ENCODE assay signal across 8 cellular contexts in the genomic region with DNA sequence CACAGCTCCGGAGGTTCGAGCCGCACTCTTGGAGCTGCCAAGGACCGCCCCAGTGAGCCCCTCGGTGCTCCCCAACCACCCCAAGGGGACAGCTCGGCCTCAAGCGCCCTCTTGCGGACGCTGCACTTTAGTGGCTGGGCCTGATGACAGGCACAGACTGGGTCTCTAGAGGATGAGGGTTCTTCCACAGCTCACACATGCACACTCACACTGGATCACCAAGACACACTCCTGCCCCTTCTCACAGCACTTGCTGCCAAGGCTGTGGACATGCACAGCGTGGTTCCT. TPM values are rescaled to one million over a fixed set of nuclear protein-coding genes. Genes with fewer than 3 reads are reported as not detected.
DNase-seq lines count a peak whose midpoint lies in the region; ATAC-seq and TF ChIP-seq lines count a peak whose summit lies in the region.

No MANE protein-coding gene starts in this region.

- no peaks in the 10 kb centered on the region for H3K9me2 ChIP-seq in PC-3 (replicated peaks; ENCODE audit: low read length)

- peak; percentile 48 for TF ChIP-seq CTCF in PC-3 (conservative IDR thresholded peaks at IDR 0.05; ENCODE audit: low read depth, low read length)
- peak; percentile 67 for TF ChIP-seq CTCF in epithelial cell of esophagus (IDR thresholded peaks at IDR 0.05; ENCODE audit: insufficient read depth, low read depth, low read length, missing control alignments)
- TF ChIP-seq CTCF in smooth muscle cell (IDR thresholded peaks at IDR 0.05; ENCODE audit: borderline replicate concordance, insufficient read depth, poor library complexity, severe bottlenecking), result peak; percentile 51

- no TSS peak for BruUV-seq in PC-3 (replicated peaks; lab: Mats Ljungman, UMichigan)

- intact Hi-C loops in Right ventricle myocardium superior (cut with DNase I) (loop anchor here (10.0 kb wide), 1 partner anchor 114 kb away; no protein-coding TSS in a partner anchor), right cardiac atrium (cut with DNase I) (no loop called here), PC-3 (cut with micrococcal nuclease) (no loop called here)

- H2AFZ ChIP-seq in PC-3 (ENCODE audit: low read length), result no peak overlapping the region
- H2AFZ ChIP-seq in smooth muscle cell (ENCODE audit: low read depth), result no peak overlapping the region

- DNase-seq in Right ventricle myocardium superior (peak; percentile 72), right cardiac atrium (no peak), PC-3 (no peak), epithelial cell of esophagus (ENCODE audit: low read depth) (peak; percentile 41), smooth muscle cell (lab: John Stamatoyannopoulos, UW; ENCODE audit: unreplicated experiment) (no peak), amygdala (lab: John Stamatoyannopoulos, UW) (no peak)
- no peak for DNase-seq in stimulated activated naive CD4-positive, alpha-beta T cell treated with Interleukin-2 at 50 U/mL for 16 hours (lab: John Stamatoyannopoulos, UW)

- H3K9me3 ChIP-seq in right cardiac atrium (ENCODE audit: control insufficient read depth, low read length), result no peaks in the 10 kb centered on the region
- H3K9me3 ChIP-seq in PC-3 (ENCODE audit: low read length), result no peaks in the 10 kb centered on the region
- no peaks in the 10 kb centered on the region for H3K9me3 ChIP-seq in smooth muscle cell (replicated peaks; ENCODE audit: low read depth)

- H3K9ac ChIP-seq in PC-3 (ENCODE audit: low read length), result no peak overlapping the region
- H3K9ac ChIP-seq in smooth muscle cell (ENCODE audit: low read depth), result no peak overlapping the region

- H3F3A ChIP-seq in PC-3 (ENCODE audit: low read length, unreplicated experiment), result no peaks in the 10 kb centered on the region
- no peaks in the 10 kb centered on the region for H3F3A ChIP-seq in smooth muscle cell (ENCODE audit: low read depth)

- POLR2A ChIA-PET in PC-3 (lab: Charles Lee; ENCODE audit: unreplicated experiment), result no interaction called here

- WGBS in right cardiac atrium, result 11% methylated on average over 10 of the region's 10 CpGs
- 41% methylated on average over 10 of the region's 10 CpGs for WGBS in smooth muscle cell (ENCODE audit: low lambda C conversion rate)

- H3K27ac ChIP-seq in right cardiac atrium (ENCODE audit: low read length) (no peak overlapping the region), PC-3 (ENCODE audit: low read length) (no peak overlapping the region), smooth muscle cell (ENCODE audit: low read depth) (no peak overlapping the region)

- ATAC-seq in Right ventricle myocardium superior (ENCODE audit: poor library complexity), result peak; percentile 62
- ATAC-seq in right cardiac atrium, result no peak
- no peak for ATAC-seq in PC-3
- no peak for ATAC-seq in GM18873 (IDR thresholded peaks at IDR 0.05; ENCODE audit: low FRiP score, unreplicated experiment)

- H3K79me2 ChIP-seq in PC-3 (ENCODE audit: low read length), result no peaks in the 10 kb centered on the region
- H3K79me2 ChIP-seq in smooth muscle cell (ENCODE audit: low read depth), result no peaks in the 10 kb centered on the region

- no peak overlapping the region for H3K4me2 ChIP-seq in PC-3 (ENCODE audit: low read length)
- no peak overlapping the region for H3K4me2 ChIP-seq in smooth muscle cell

- H3K36me3 ChIP-seq in PC-3 (ENCODE audit: low read depth, low read length), result no peaks in the 10 kb centered on the region
- H3K36me3 ChIP-seq in smooth muscle cell (ENCODE audit: low read depth), result no peaks in the 10 kb centered on the region

- H3K27me3 ChIP-seq in right cardiac atrium (ENCODE audit: control insufficient read depth, insufficient read depth), result no peaks in the 10 kb centered on the region
- peaks cover 57% of the 10 kb centered on the region for H3K27me3 ChIP-seq in PC-3 (ENCODE audit: low read length)
- H3K27me3 ChIP-seq in smooth muscle cell (ENCODE audit: low read depth), result peaks cover 73% of the 10 kb centered on the region

- H3K4me1 ChIP-seq in right cardiac atrium (ENCODE audit: control insufficient read depth, insufficient read depth, low read length) (peaks cover 2% of the 10 kb centered on the region), PC-3 (ENCODE audit: insufficient read depth, low read length) (no peaks in the 10 kb centered on the region), smooth muscle cell (ENCODE audit: low read depth) (peaks cover 4% of the 10 kb centered on the region)

- no peaks in the 10 kb centered on the region for H4K20me1 ChIP-seq in PC-3 (ENCODE audit: low read length)
- H4K20me1 ChIP-seq in smooth muscle cell (ENCODE audit: low read depth), result no peaks in the 10 kb centered on the region

- CTCF ChIA-PET in PC-3 (lab: Charles Lee), result no interaction called here

- H3K4me3 ChIP-seq in right cardiac atrium (ENCODE audit: low read length), result no peak overlapping the region
- H3K4me3 ChIP-seq in PC-3 (ENCODE audit: low read length), result no peak overlapping the region
- no peak overlapping the region for H3K4me3 ChIP-seq in epithelial cell of esophagus (ENCODE audit: low read length)
- H3K4me3 ChIP-seq in smooth muscle cell, result no peak overlapping the region

RNA-seq across cellular contexts. Expression of gene RET, which starts 2.1 kb away (rescaled TPM):
- 6.6 TPM for total RNA-seq in Right ventricle myocardium superior
- under 1 TPM; 0.23 to 0.47 (median 0.33) TPM for total RNA-seq in right cardiac atrium
- polyA plus RNA-seq in right cardiac atrium, result 0.59 TPM
- total RNA-seq in PC-3 (2014; rRNA removed), result not detected in 2 replicates
- total RNA-seq in smooth muscle cell, result 0.94 and 1.9 TPM in 2 replicates
- polyA plus RNA-seq in smooth muscle cell, result 0.70 and 1.7 TPM in 2 replicates

RNA-seq across cellular contexts. Expression of gene CSGALNACT2, which starts 59.3 kb away (rescaled TPM):
- total RNA-seq in Right ventricle myocardium superior (6.6 TPM), right cardiac atrium (10 to 100 TPM in 3 of 4 donors, 1 to 10 TPM in 1; 10.0 to 17.2 (median 10.9) TPM), PC-3 (2014; rRNA removed) (3.6 and 3.9 TPM in 2 replicates), smooth muscle cell (40.4 and 43.2 TPM in 2 replicates)
- polyA plus RNA-seq in right cardiac atrium (5.1 TPM), smooth muscle cell (29.1 and 35.6 TPM in 2 replicates)

Comparison
In these comparisons a context has a peak if more than half of its experiments do, and no peak if none do; other contexts are left out.
1. DNase-seq: peak in Right ventricle myocardium superior (single experiment) and epithelial cell of esophagus (single experiment); none in right cardiac atrium (0 of 3), PC-3 (single experiment), smooth muscle cell (single experiment), amygdala (0 of 56) and stimulated activated naive CD4-positive, alpha-beta T cell treated with Interleukin-2 at 50 U/mL for 16 hours (single experiment).
2. Peak in every context shown above with its lines, with median percentiles within 50 percentile points of each other: CTCF ChIP-seq.